1 cellular context compared by ENCODE assay signal in the genomic region with DNA sequence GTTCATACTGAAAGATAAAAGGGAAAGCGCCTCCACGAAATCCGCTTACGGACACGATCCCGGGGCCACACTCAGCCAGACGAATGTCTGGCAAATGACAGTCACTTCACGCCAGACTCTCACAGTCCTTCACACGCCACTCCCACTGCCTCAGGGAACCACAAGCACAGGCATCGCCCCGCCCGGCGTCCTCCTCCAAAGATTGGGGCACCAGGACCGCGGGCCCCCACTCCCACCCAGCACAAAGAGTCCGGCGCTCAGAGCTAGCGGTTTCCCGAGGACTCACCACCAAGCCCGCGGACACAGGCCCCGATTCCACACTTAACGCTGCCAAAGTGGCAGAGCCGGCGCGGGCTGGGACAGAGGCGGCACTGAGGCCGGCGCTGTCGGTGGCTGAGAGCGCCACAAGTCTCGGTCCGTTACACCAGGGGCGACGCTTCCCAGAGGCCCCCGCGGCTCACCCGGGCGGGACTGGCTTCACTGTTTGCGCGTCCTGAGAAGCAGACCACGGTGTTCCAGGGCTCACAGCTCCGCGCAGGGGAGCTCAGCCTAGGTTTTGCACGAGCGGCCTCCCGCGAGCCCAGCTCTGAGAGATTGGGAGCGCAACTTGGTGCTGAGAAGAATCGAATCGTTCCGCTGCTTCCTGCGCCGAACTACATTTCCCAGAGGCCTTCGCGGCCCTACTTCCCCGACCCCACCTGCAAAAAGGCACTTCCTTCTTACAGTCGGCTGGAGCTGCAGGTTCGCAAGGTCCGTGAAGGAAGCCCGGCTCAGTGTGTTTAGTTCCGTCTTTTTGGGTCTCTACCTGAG.
TF ChIP-seq lines count a peak whose summit lies in the region.

ZNF569 (minus strand) TSS at position 647 of the 810 bp plus-strand sequence. CDS start 22,523 bp downstream, outside the sequence.

TF ChIP-seq in HepG2, 621 proteins besides CTCF, POLR2A, EP300 and RAD21 (continued from another document and continues in another):
- TF ChIP-seq MAZ (IDR thresholded peaks at IDR 0.05; ENCODE audit: borderline replicate concordance, low read depth, low read length) (peak; percentile 73), MAZ (CRISPR knock-in tag; IDR thresholded peaks at IDR 0.05; ENCODE audit: low read depth) (no peak), NFKBIZ (CRISPR knock-in tag; IDR thresholded peaks at IDR 0.05) (no peak), NBN (conservative IDR thresholded peaks at IDR 0.05) (no peak), HDAC1 (CRISPR knock-in tag; IDR thresholded peaks at IDR 0.05) (peak; percentile 71), RBFOX2 (IDR thresholded peaks at IDR 0.05; ENCODE audit: low read depth, low read length) (peak; percentile 81), ZNF335 (CRISPR knock-in tag; IDR thresholded peaks at IDR 0.05) (peak; percentile 91), ZBTB21 (CRISPR knock-in tag; IDR thresholded peaks at IDR 0.05) (no peak), ZNF687 (CRISPR knock-in tag; IDR thresholded peaks at IDR 0.05) (peak; percentile 85), ZBTB20 (CRISPR knock-in tag; IDR thresholded peaks at IDR 0.05; ENCODE audit: borderline replicate concordance, low read depth) (peak; percentile 73; the same call in 1 of the 2 replicates), FOXA3 (CRISPR knock-in tag; IDR thresholded peaks at IDR 0.05) (peak; percentile 51), ZNF224 (CRISPR knock-in tag; IDR thresholded peaks at IDR 0.05) (peak; percentile 64; the same call in 1 of the 2 replicates), ZFP1 (CRISPR knock-in tag; IDR thresholded peaks at IDR 0.05) (0 out of 2 replicates have a peak, but pooled peaks have one; percentile 21), CREB1 (IDR thresholded peaks at IDR 0.05) (no peak), CREB1 (CRISPR knock-in tag; IDR thresholded peaks at IDR 0.05) (peak; percentile 84), FLYWCH1 (CRISPR knock-in tag; IDR thresholded peaks at IDR 0.05) (no peak), RNF2 (conservative IDR thresholded peaks at IDR 0.05; ENCODE audit: low read depth) (no peak), FOSL1 (CRISPR knock-in tag; IDR thresholded peaks at IDR 0.05; ENCODE audit: borderline replicate concordance) (no peak), BHLHE40 (IDR thresholded peaks at IDR 0.05; ENCODE audit: low read length) (peak; percentile 27; the same call in 1 of the 2 replicates), SMAD1 (CRISPR knock-in tag; IDR thresholded peaks at IDR 0.05; ENCODE audit: borderline replicate concordance, low read depth) (0 out of 2 replicates have a peak, but pooled peaks have one; percentile 32), GATAD1 (CRISPR knock-in tag; IDR thresholded peaks at IDR 0.05) (peak; percentile 95), ZNF7 (CRISPR knock-in tag; IDR thresholded peaks at IDR 0.05) (0 out of 2 replicates have a peak, but pooled peaks have one; percentile 28), PHF5A (CRISPR knock-in tag; IDR thresholded peaks at IDR 0.05; ENCODE audit: low read depth, unreplicated experiment) (no peak), SP2 (CRISPR knock-in tag; IDR thresholded peaks at IDR 0.05) (peak; percentile 50; the same call in 1 of the 2 replicates), CBFB (CRISPR knock-in tag; IDR thresholded peaks at IDR 0.05) (0 out of 2 replicates have a peak, but pooled peaks have one; percentile 64), POLR2AphosphoS5 (IDR thresholded peaks at IDR 0.05; ENCODE audit: low read depth, low read length) (peak; percentile 43), GTF3A (CRISPR knock-in tag; conservative IDR thresholded peaks at IDR 0.05) (peak; percentile 43; the same call in 1 of the 2 replicates), ZNF34 (CRISPR knock-in tag; IDR thresholded peaks at IDR 0.05; ENCODE audit: borderline replicate concordance) (no peak), EZH2 (conservative IDR thresholded peaks at IDR 0.05; ENCODE audit: low read depth, low read length) (no peak), FOSL2 (CRISPR knock-in tag; IDR thresholded peaks at IDR 0.05) (peak; percentile 43; the same call in 1 of the 2 replicates), THAP11 (CRISPR knock-in tag; IDR thresholded peaks at IDR 0.05) (peak; percentile 99), GATAD2A (CRISPR knock-in tag; IDR thresholded peaks at IDR 0.05) (peak; percentile 44), RERE (CRISPR knock-in tag; IDR thresholded peaks at IDR 0.05; ENCODE audit: low read depth) (no peak; the same call in 1 of the 2 replicates), FOXJ3 (CRISPR knock-in tag; IDR thresholded peaks at IDR 0.05; ENCODE audit: borderline replicate concordance) (no peak), ZNF30 (CRISPR knock-in tag; IDR thresholded peaks at IDR 0.05) (no peak), HBP1 (CRISPR knock-in tag; IDR thresholded peaks at IDR 0.05; ENCODE audit: low read depth) (peak; percentile 71; the same call in 1 of the 2 replicates)
- TF ChIP-seq, protein P1, sequence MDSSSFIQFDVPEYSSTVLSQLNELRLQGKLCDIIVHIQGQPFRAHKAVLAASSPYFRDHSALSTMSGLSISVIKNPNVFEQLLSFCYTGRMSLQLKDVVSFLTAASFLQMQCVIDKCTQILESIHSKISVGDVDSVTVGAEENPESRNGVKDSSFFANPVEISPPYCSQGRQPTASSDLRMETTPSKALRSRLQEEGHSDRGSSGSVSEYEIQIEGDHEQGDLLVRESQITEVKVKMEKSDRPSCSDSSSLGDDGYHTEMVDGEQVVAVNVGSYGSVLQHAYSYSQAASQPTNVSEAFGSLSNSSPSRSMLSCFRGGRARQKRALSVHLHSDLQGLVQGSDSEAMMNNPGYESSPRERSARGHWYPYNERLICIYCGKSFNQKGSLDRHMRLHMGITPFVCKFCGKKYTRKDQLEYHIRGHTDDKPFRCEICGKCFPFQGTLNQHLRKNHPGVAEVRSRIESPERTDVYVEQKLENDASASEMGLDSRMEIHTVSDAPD (CRISPR knock-in tag; IDR thresholded peaks at IDR 0.05): peak; percentile 33; the same call in 1 of the 2 replicates
- TF ChIP-seq, protein P2, sequence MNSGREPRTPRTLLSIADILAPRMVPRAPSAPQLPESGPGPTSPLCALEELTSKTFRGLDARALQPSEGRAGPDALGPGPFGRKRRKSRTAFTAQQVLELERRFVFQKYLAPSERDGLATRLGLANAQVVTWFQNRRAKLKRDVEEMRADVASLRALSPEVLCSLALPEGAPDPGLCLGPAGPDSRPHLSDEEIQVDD (CRISPR knock-in tag; IDR thresholded peaks at IDR 0.05; ENCODE audit: borderline replicate concordance): no peak
- TF ChIP-seq, protein P3, sequence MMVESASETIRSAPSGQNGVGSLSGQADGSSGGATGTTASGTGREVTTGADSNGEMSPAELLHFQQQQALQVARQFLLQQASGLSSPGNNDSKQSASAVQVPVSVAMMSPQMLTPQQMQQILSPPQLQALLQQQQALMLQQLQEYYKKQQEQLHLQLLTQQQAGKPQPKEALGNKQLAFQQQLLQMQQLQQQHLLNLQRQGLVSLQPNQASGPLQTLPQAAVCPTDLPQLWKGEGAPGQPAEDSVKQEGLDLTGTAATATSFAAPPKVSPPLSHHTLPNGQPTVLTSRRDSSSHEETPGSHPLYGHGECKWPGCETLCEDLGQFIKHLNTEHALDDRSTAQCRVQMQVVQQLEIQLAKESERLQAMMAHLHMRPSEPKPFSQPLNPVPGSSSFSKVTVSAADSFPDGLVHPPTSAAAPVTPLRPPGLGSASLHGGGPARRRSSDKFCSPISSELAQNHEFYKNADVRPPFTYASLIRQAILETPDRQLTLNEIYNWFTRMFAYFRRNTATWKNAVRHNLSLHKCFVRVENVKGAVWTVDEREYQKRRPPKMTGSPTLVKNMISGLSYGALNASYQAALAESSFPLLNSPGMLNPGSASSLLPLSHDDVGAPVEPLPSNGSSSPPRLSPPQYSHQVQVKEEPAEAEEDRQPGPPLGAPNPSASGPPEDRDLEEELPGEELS (CRISPR knock-in tag; IDR thresholded peaks at IDR 0.05): peak; percentile 20; the same call in 1 of the 2 replicates
